26 cellular contexts compared by ENCODE assay signal in the genomic region with DNA sequence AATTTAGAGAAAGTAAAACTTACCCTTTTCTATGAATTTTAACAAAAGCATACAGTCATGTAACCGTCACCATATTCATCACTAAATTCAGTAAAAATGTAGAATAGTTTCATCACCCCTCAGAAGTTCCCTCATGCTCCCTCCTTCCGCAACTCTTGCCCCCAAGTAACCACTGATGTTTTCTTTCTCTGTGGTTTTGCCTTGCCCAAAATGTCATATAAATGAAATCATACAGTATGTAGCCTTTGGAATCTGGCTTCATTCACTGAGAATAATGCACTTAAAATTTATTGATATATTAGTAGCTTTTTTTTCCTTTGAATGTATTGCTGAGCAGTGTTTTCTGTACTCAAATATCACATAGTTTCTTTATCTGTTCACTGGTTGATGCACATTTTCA.
A peak's percentile ranks its signal among the peaks of the same experiment; 100 is the strongest.
DNase-seq lines count a peak whose midpoint lies in the region; ATAC-seq and TF ChIP-seq lines count a peak whose summit lies in the region.
"Had no signal": no experiment of that assay in that cellular context is flagged by ENCODE, and none has a peak within 500 bp of the region (broad histone marks: within the 10 kb centered on the region; RNA-seq: fewer than 3 reads in every experiment).

No MANE protein-coding gene starts in this region.

- DNase-seq in AG09309 (ENCODE audit: low read depth): peak; percentile 67
- peak; percentile 13 for DNase-seq in ELR (ENCODE audit: low read depth)
- peak; percentile 90 for DNase-seq in fibroblast of peridontal ligament (ENCODE audit: extremely low read depth)
- no peak for DNase-seq in pons (ENCODE audit: low spot score)
- DNase-seq in activated naive CD4-positive, alpha-beta T cell treated with anti-CD3 and anti-CD28 coated beads, Interleukin-2, amount 50 U/mL, for 72 hours (ENCODE audit: low spot score in 2 of 2): no peak
- DNase-seq: body of pancreas; CD4-positive, alpha-beta T cell; effector CD8-positive, alpha-beta T cell; erythroblast; islet precursor cell; left ventricle myocardium superior; MG63; NCI-H510A treated with DMSO at 0.1 percent for 48 hours; posterior cingulate gyrus; right lobe of liver; stimulated activated naive CD4-positive, alpha-beta T cell treated with Interleukin-2 at 50 U/mL for 16 hours; thyroid gland had no signal

- peaks cover 3% of the 10 kb centered on the region for H3K27me3 Mint-ChIP-seq in activated T-helper 17 cell treated with anti-CD3 and anti-CD28 coated beads, Interleukin-2, amount 50 U/mL, for 72 hours

- H3K9me3 Mint-ChIP-seq in activated T-helper 17 cell treated with anti-CD3 and anti-CD28 coated beads, Interleukin-2, amount 50 U/mL, for 72 hours: peaks cover 6% of the 10 kb centered on the region
- H3K9me3 Mint-ChIP-seq in activated naive CD4-positive, alpha-beta T cell treated with anti-CD3 and anti-CD28 coated beads, Interleukin-2, amount 50 U/mL, for 72 hours: no peaks in the 10 kb centered on the region
- H3K9me3 Mint-ChIP-seq: CD4-positive, alpha-beta T cell; nephron had no signal

- peak overlapping the region; percentile 46 for H3K27ac Mint-ChIP-seq in activated T-helper 17 cell treated with anti-CD3 and anti-CD28 coated beads, Interleukin-2, amount 50 U/mL, for 72 hours
- no peak overlapping the region for H3K27ac Mint-ChIP-seq in activated naive CD4-positive, alpha-beta T cell treated with anti-CD3 and anti-CD28 coated beads, Interleukin-2, amount 50 U/mL, for 72 hours
- H3K27ac Mint-ChIP-seq: activated naive CD8-positive, alpha-beta T cell; activated T-helper 1 cell treated with anti-CD3 and anti-CD28 coated beads, Interleukin-12 subunit alpha, Interleukin-12 subunit beta, Interleukin-2, Interleukin-4 antibody, amounts not matched to agents 30 ng/mL and 10 ng/mL and 1 ng/mL, durations not matched to agents 14 hours and 24 hours and 36 hours; CD4-positive, alpha-beta T cell; mesothelial cell of epicardium; nephron had no signal

- no peak overlapping the region for H3K4me3 Mint-ChIP-seq in activated T-helper 17 cell treated with anti-CD3 and anti-CD28 coated beads, Interleukin-2, amount 50 U/mL, for 72 hours
- H3K4me3 Mint-ChIP-seq: activated naive CD8-positive, alpha-beta T cell; activated T-helper 1 cell treated with anti-CD3 and anti-CD28 coated beads, Interleukin-12 subunit alpha, Interleukin-12 subunit beta, Interleukin-2, Interleukin-4 antibody, amounts not matched to agents 30 ng/mL and 10 ng/mL and 1 ng/mL, durations not matched to agents 14 hours and 24 hours and 36 hours; CD4-positive, alpha-beta T cell; mesothelial cell of epicardium; nephron had no signal

- ATAC-seq in activated T-helper 17 cell treated with anti-CD3 and anti-CD28 coated beads, Interleukin-2, amount 50 U/mL, for 72 hours (replicated peaks): no peak
- ATAC-seq in HG02970 (IDR thresholded peaks at IDR 0.05; ENCODE audit: low FRiP score, unreplicated experiment): no peak
- ATAC-seq in activated naive CD4-positive, alpha-beta T cell treated with anti-CD3 and anti-CD28 coated beads, Interleukin-2, amount 50 U/mL, for 72 hours: no peak
- ATAC-seq: body of pancreas, gastroesophageal sphincter, K562, left ventricle myocardium superior, right lobe of liver had no signal

- no peak overlapping the region for H3K4me3 ChIP-seq in AG09309 (ENCODE audit: control insufficient read depth, low read depth, low read length)
- H3K4me3 ChIP-seq: body of pancreas, gastroesophageal sphincter, K562, MG63, right lobe of liver, SJSA1, thyroid gland had no signal

- TF ChIP-seq CTCF in AG09309 (IDR thresholded peaks at IDR 0.05; ENCODE audit: control insufficient read depth, insufficient read depth, low read depth, low read length, missing control alignments): no peak

- peaks cover 13% of the 10 kb centered on the region for H3K4me1 Mint-ChIP-seq in activated T-helper 17 cell treated with anti-CD3 and anti-CD28 coated beads, Interleukin-2, amount 50 U/mL, for 72 hours
- H3K4me1 Mint-ChIP-seq: nephron had no signal

- H3K36me3 Mint-ChIP-seq in activated T-helper 17 cell treated with anti-CD3 and anti-CD28 coated beads, Interleukin-2, amount 50 U/mL, for 72 hours (ENCODE audit: low read depth): peaks cover 7% of the 10 kb centered on the region
- H3K36me3 Mint-ChIP-seq in activated naive CD4-positive, alpha-beta T cell treated with anti-CD3 and anti-CD28 coated beads, Interleukin-2, amount 50 U/mL, for 72 hours: peaks cover 0 to 12% of the 10 kb centered on the region in 2 donors

Comparison
In these comparisons a context has a peak if more than half of its experiments do, and no peak if none do; other contexts are left out.
1. DNase-seq: peak in AG09309 (single experiment), ELR (single experiment) and fibroblast of peridontal ligament (single experiment); none in pons (single experiment) and activated naive CD4-positive, alpha-beta T cell treated with anti-CD3 and anti-CD28 coated beads, Interleukin-2, amount 50 U/mL, for 72 hours (0 of 2).